28 cellular contexts compared by ENCODE assay signal in the genomic region with DNA sequence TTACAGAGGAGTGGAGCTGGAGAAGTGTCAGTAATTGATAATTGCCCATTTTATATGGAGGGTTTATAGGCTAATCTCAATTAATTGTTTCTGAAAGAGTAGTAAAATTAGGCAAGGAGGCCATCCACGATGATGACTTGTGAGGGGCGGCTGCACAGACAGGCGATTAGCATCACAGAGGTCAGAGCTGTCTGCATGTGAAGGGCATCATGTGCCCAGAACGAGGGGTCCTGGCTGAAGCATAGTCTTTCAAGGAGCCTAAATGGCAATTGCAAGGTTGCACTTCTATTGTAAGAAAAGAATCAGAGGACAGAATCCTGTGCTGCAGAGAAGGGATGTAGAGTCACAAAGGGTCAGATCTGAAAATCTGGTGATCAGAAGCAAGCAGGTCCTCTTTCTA.
"Had no signal": no experiment of that assay in that cellular context is flagged by ENCODE, and none has a peak within 500 bp of the region (broad histone marks: within the 10 kb centered on the region; RNA-seq: fewer than 3 reads in every experiment).

No MANE protein-coding gene starts in this region.

- H3K36me3 ChIP-seq: ascending aorta, breast epithelium, cardiac muscle cell, colonic mucosa, esophagus squamous epithelium, gastroesophageal sphincter, heart right ventricle had no signal

- ATAC-seq: activated naive CD4-positive, alpha-beta T cell treated with anti-CD3 and anti-CD28 coated beads, Interleukin-2, amount 50 U/mL, for 72 hours; activated T-cell treated with anti-CD3 and anti-CD28 coated beads, Interleukin-2, amount 50 U/mL, for 72 hours; gastroesophageal sphincter; heart right ventricle; T-helper 17 cell had no signal

- H3K9me3 ChIP-seq: ascending aorta, breast epithelium, colonic mucosa, esophagus squamous epithelium, gastroesophageal sphincter, heart right ventricle had no signal

- H3K4me1 ChIP-seq: ascending aorta, breast epithelium, colonic mucosa, gastroesophageal sphincter, heart right ventricle had no signal

- DNase-seq: activated CD4-positive, alpha-beta memory T cell treated with anti-CD3 and anti-CD28 coated beads, Interleukin-2, amount 10 ng/mL, durations not matched to agents 7 days and 5 days; activated CD4-positive, alpha-beta T cell treated with anti-CD3 and anti-CD28 coated beads for 1 hour; activated CD4-positive, alpha-beta T cell treated with anti-CD3 and anti-CD28 coated beads for 4 hours; activated CD4-positive, alpha-beta T cell treated with anti-CD3 and anti-CD28 coated beads, Interleukin-2, amount 10 ng/mL, durations not matched to agents 7 days and 5 days; activated CD4-positive, alpha-beta T cell treated with anti-CD3 and anti-CD28 coated beads, Interleukin-2, amount 50 U/mL, for 4 hours; activated CD8-positive, alpha-beta memory T cell treated with anti-CD3 and anti-CD28 coated beads, Interleukin-2, amount 50 U/mL, for 48 hours; activated gamma-delta T cell; activated naive CD4-positive, alpha-beta T cell; activated naive CD4-positive, alpha-beta T cell treated with anti-CD3 and anti-CD28 coated beads, Interleukin-2, amount 10 ng/mL, durations not matched to agents 7 days and 5 days; activated naive CD8-positive, alpha-beta T cell treated with anti-CD3 and anti-CD28 coated beads, Interleukin-2, amount 10 ng/mL, durations not matched to agents 7 days and 5 days; activated T-cell treated with anti-CD3 and anti-CD28 coated beads for 4 hours; activated T-cell treated with anti-CD3 and anti-CD28 coated beads, Interleukin-2, amount 50 U/mL, for 24 hours; activated T-cell treated with anti-CD3 and anti-CD28 coated beads, Interleukin-2, amount 50 U/mL, for 72 hours; central memory CD4-positive, alpha-beta T cell; cerebellar nuclear complex; colonic mucosa; effector CD8-positive, alpha-beta T cell; esophagus squamous epithelium; foreskin melanocyte; heart right ventricle; T-helper 17 cell; T1000 had no signal

- H3K4me3 ChIP-seq: ascending aorta, breast epithelium, cardiac muscle cell, colonic mucosa, esophagus squamous epithelium, gastroesophageal sphincter, heart right ventricle had no signal

- H3K27me3 ChIP-seq: ascending aorta, breast epithelium, cardiac muscle cell, colonic mucosa, esophagus squamous epithelium, gastroesophageal sphincter had no signal

- H3K27ac ChIP-seq: ascending aorta, breast epithelium, cardiac muscle cell, colonic mucosa, epithelial cell of prostate, esophagus squamous epithelium, gastroesophageal sphincter, heart right ventricle had no signal
